In genomic region chr18:51069885-51070284, GRCh38 we compare ENCODE assay signal across 29 cellular contexts. TPM values are rescaled to one million over a fixed set of nuclear protein-coding genes. Genes with fewer than 3 reads are reported as not detected.
A peak's percentile ranks its signal among the peaks of the same experiment; 100 is the strongest.
DNase-seq lines count a peak whose midpoint lies in the region; ATAC-seq and TF ChIP-seq lines count a peak whose summit lies in the region.
"Had no signal": no experiment of that assay in that cellular context is flagged by ENCODE, and none has a peak within 500 bp of the region (broad histone marks: within the 10 kb centered on the region; RNA-seq: fewer than 3 reads in every experiment).

No MANE protein-coding gene starts in this region.

- H3K9me3 ChIP-seq in SK-N-SH, result no peaks in the 10 kb centered on the region
- no peaks in the 10 kb centered on the region for H3K9me3 ChIP-seq in skeletal muscle satellite cell (replicated peaks; ENCODE audit: low read length)
- H3K9me3 ChIP-seq in body of pancreas, result no peaks in the 10 kb centered on the region
- H3K9me3 ChIP-seq: adrenal gland, BE2C had no signal

- intact Hi-C loops in body of pancreas (cut with DNase I), result no loop called here

- H3K4me1 Mint-ChIP-seq in activated naive CD8-positive, alpha-beta T cell treated with anti-CD3 and anti-CD28 coated beads for 36 hours, result peaks cover 33% of the 10 kb centered on the region
- H3K4me1 Mint-ChIP-seq in activated naive CD8-positive, alpha-beta T cell treated with anti-CD3 and anti-CD28 coated beads, Interleukin-2, amount 50 U/mL, for 24 hours, result peaks cover 41% of the 10 kb centered on the region
- H3K4me1 Mint-ChIP-seq: neural progenitor cell had no signal

- no peak for TF ChIP-seq EP300 in SK-N-SH (IDR thresholded peaks at IDR 0.05; ENCODE audit: borderline replicate concordance in 1 of 2, low read depth in 1 of 2, low read length in 1 of 2)

- no peak for TF ChIP-seq POLR2A in body of pancreas (IDR thresholded peaks at IDR 0.05)

- H3K27ac ChIP-seq in SK-N-SH (ENCODE audit: low read depth in 2 of 2, low read length in 1 of 2) (peak overlapping the region in 1 of 2 experiments; percentile 86; a peak in 3 of 4 replicates), foreskin keratinocyte (peak overlapping the region; percentile 64), body of pancreas (no peak overlapping the region)
- H3K27ac ChIP-seq: adrenal gland, HL-60, neural progenitor cell had no signal

- peaks cover 43% of the 10 kb centered on the region for H3K36me3 Mint-ChIP-seq in activated naive CD8-positive, alpha-beta T cell treated with anti-CD3 and anti-CD28 coated beads for 36 hours
- H3K36me3 Mint-ChIP-seq in activated naive CD8-positive, alpha-beta T cell treated with anti-CD3 and anti-CD28 coated beads, Interleukin-2, amount 50 U/mL, for 24 hours (ENCODE audit: low read depth), result peaks cover 54% of the 10 kb centered on the region

- peak overlapping the region; percentile 19; the same call in 1 of the 2 replicates for H3K4me2 ChIP-seq in SK-N-SH
- peak overlapping the region; percentile 33 for H3K4me2 ChIP-seq in skeletal muscle satellite cell (ENCODE audit: low read length)
- H3K4me2 ChIP-seq: neural progenitor cell had no signal

- no peak for TF ChIP-seq CTCF in SK-N-SH (IDR thresholded peaks at IDR 0.05)
- no peak for TF ChIP-seq CTCF in foreskin keratinocyte (conservative IDR thresholded peaks at IDR 0.05)
- no peak for TF ChIP-seq CTCF in body of pancreas (IDR thresholded peaks at IDR 0.05)

- no peak overlapping the region for H3K4me3 ChIP-seq in SK-N-SH (ENCODE audit: low read depth in 2 of 2, low read length in 1 of 2)
- H3K4me3 ChIP-seq in skeletal muscle satellite cell (ENCODE audit: low read length), result no peak overlapping the region
- H3K4me3 ChIP-seq in body of pancreas, result no peak overlapping the region
- H3K4me3 ChIP-seq: adrenal gland, neural progenitor cell had no signal

- no peaks in the 10 kb centered on the region for H3K9me3 Mint-ChIP-seq in activated naive CD8-positive, alpha-beta T cell treated with anti-CD3 and anti-CD28 coated beads for 36 hours
- no peaks in the 10 kb centered on the region for H3K9me3 Mint-ChIP-seq in activated naive CD8-positive, alpha-beta T cell treated with anti-CD3 and anti-CD28 coated beads, Interleukin-2, amount 50 U/mL, for 24 hours
- H3K9me3 Mint-ChIP-seq: brain; CD8-positive, alpha-beta memory T cell; neural progenitor cell; T-helper 2 cell treated with Interferon-gamma antibody and Interleukin-4, amounts not matched to agents 5 μg/mL and 100 μg/mL, for 36 hours; type B pancreatic cell had no signal

- H3K27ac Mint-ChIP-seq in activated naive CD8-positive, alpha-beta T cell treated with anti-CD3 and anti-CD28 coated beads for 36 hours, result peak overlapping the region; percentile 18
- no peak overlapping the region for H3K27ac Mint-ChIP-seq in activated naive CD8-positive, alpha-beta T cell treated with anti-CD3 and anti-CD28 coated beads, Interleukin-2, amount 50 U/mL, for 24 hours
- H3K27ac Mint-ChIP-seq: neural progenitor cell; T-helper 2 cell treated with Interferon-gamma antibody and Interleukin-4, amounts not matched to agents 5 μg/mL and 100 μg/mL, for 36 hours; type B pancreatic cell had no signal

- H3K4me1 ChIP-seq in SK-N-SH (ENCODE audit: control insufficient read depth in 1 of 2, insufficient read depth in 2 of 2, low read depth in 1 of 2, low read length in 1 of 2) (peaks cover 0 to 26% of the 10 kb centered on the region in 2 experiments; a peak in 2 of 4 replicates), foreskin keratinocyte (peaks cover 26% of the 10 kb centered on the region), skeletal muscle satellite cell (ENCODE audit: control insufficient read depth, insufficient read depth, low read length) (peaks cover 40% of the 10 kb centered on the region), body of pancreas (peaks cover 7% of the 10 kb centered on the region)
- H3K4me1 ChIP-seq: BE2C, neural progenitor cell had no signal

- peaks cover 5% of the 10 kb centered on the region; the same call in 1 of the 2 replicates for H4K20me1 ChIP-seq in SK-N-SH (ENCODE audit: insufficient read depth)

- DNase-seq in activated naive CD8-positive, alpha-beta T cell treated with anti-CD3 and anti-CD28 coated beads for 36 hours, result no peak
- no peak for DNase-seq in activated naive CD8-positive, alpha-beta T cell treated with anti-CD3 and anti-CD28 coated beads, Interleukin-2, amount 50 U/mL, for 24 hours
- DNase-seq in SK-N-SH, result no peak
- no peak for DNase-seq in foreskin keratinocyte
- no peak for DNase-seq in body of pancreas
- no peak for DNase-seq in medulla oblongata (ENCODE audit: extremely low spot score)
- DNase-seq: activated gamma-delta T cell; adrenal gland; BE2C; CD8-positive, alpha-beta memory T cell; H7; hypothalamus; KG1; left cardiac atrium; NCI-H1105; NCI-H1930; NCI-H524; NK-92 treated with Interleukin-12 subunit alpha and Interleukin-12 subunit beta, amount 100 ng/mL, for 24 hours; right cardiac atrium; stimulated activated CD4-positive, alpha-beta T cell treated with anti-CD3 and anti-CD28 coated beads, Interleukin-12 subunit alpha, Interleukin-12 subunit beta, amount 100 ng/mL, for 4 hours; stimulated activated CD4-positive, alpha-beta T cell treated with anti-CD3 and anti-CD28 coated beads, Interleukin-2, amount 100 ng/mL, for 48 hours; substantia nigra had no signal

- H3K36me3 ChIP-seq in SK-N-SH (replicated peaks in 1 of 2; ENCODE audit: control insufficient read depth in 1 of 2, insufficient read depth in 2 of 2, low read length in 1 of 2) (peaks cover 42 to 60% of the 10 kb centered on the region in 2 experiments), skeletal muscle satellite cell (ENCODE audit: insufficient read depth, low read length) (peaks cover 27% of the 10 kb centered on the region), body of pancreas (replicated peaks in 1 of 2; ENCODE audit: insufficient read depth in 1 of 2, low read depth in 2 of 2) (peaks cover 0 to 10% of the 10 kb centered on the region in 2 donors)
- H3K36me3 ChIP-seq: BE2C had no signal

- no peaks in the 10 kb centered on the region for H3K27me3 Mint-ChIP-seq in activated naive CD8-positive, alpha-beta T cell treated with anti-CD3 and anti-CD28 coated beads for 36 hours
- no peaks in the 10 kb centered on the region for H3K27me3 Mint-ChIP-seq in activated naive CD8-positive, alpha-beta T cell treated with anti-CD3 and anti-CD28 coated beads, Interleukin-2, amount 50 U/mL, for 24 hours
- H3K27me3 Mint-ChIP-seq: brain; CD8-positive, alpha-beta memory T cell; type B pancreatic cell had no signal

- no peak overlapping the region for H3K4me3 Mint-ChIP-seq in activated naive CD8-positive, alpha-beta T cell treated with anti-CD3 and anti-CD28 coated beads for 36 hours
- H3K4me3 Mint-ChIP-seq in activated naive CD8-positive, alpha-beta T cell treated with anti-CD3 and anti-CD28 coated beads, Interleukin-2, amount 50 U/mL, for 24 hours, result no peak overlapping the region
- H3K4me3 Mint-ChIP-seq: brain; CD8-positive, alpha-beta memory T cell; neural progenitor cell; T-helper 2 cell treated with Interferon-gamma antibody and Interleukin-4, amounts not matched to agents 5 μg/mL and 100 μg/mL, for 36 hours; type B pancreatic cell had no signal

- 79% methylated on average over 1 of the region's 1 CpG for WGBS in SK-N-SH (ENCODE audit: low lambda C conversion rate)
- WGBS in body of pancreas, 2 donors, result 90 to 93% methylated on average over 1 of the region's 1 CpG

- peak overlapping the region; percentile 33; the same call in 1 of the 2 replicates for H3K9ac ChIP-seq in SK-N-SH
- peak overlapping the region; percentile 41 for H3K9ac ChIP-seq in skeletal muscle satellite cell (ENCODE audit: low read depth, low read length)
- H3K9ac ChIP-seq: neural progenitor cell had no signal

- no peak for ATAC-seq in activated naive CD8-positive, alpha-beta T cell treated with anti-CD3 and anti-CD28 coated beads, Interleukin-2, amount 50 U/mL, for 24 hours
- ATAC-seq in foreskin keratinocyte, result peak; percentile 23
- ATAC-seq in body of pancreas, result no peak
- ATAC-seq in GM19397 (IDR thresholded peaks at IDR 0.05; ENCODE audit: unreplicated experiment), result no peak
- ATAC-seq: right cardiac atrium had no signal

- CTCF ChIA-PET in SK-N-SH (lab: Yijun Ruan, JAX), result no interaction called here

- H3K27me3 ChIP-seq in SK-N-SH (ENCODE audit: insufficient read depth) (no peaks in the 10 kb centered on the region), foreskin keratinocyte (no peaks in the 10 kb centered on the region), skeletal muscle satellite cell (ENCODE audit: control insufficient read depth, insufficient read depth, low read length) (no peaks in the 10 kb centered on the region), body of pancreas (no peaks in the 10 kb centered on the region)
- H3K27me3 ChIP-seq: adrenal gland, BE2C, neural progenitor cell had no signal

- TF ChIP-seq RAD21 in SK-N-SH (IDR thresholded peaks at IDR 0.05; ENCODE audit: low read length), result no peak

- no peak overlapping the region for H2AFZ ChIP-seq in SK-N-SH (ENCODE audit: low read depth)
- H2AFZ ChIP-seq: neural progenitor cell had no signal

- peaks cover 67% of the 10 kb centered on the region for H3K79me2 ChIP-seq in SK-N-SH (ENCODE audit: insufficient read depth)

- H3K9me2 ChIP-seq in SK-N-SH, result no peaks in the 10 kb centered on the region

- POLR2A ChIA-PET in SK-N-SH (lab: Yijun Ruan, JAX), result no interaction called here

- H3F3A ChIP-seq in SK-N-SH (replicated peaks; ENCODE audit: insufficient read depth), result peaks cover 34% of the 10 kb centered on the region

TF ChIP-seq in SK-N-SH, 30 proteins besides CTCF, POLR2A, EP300 and RAD21 (continues in another document):
- TF ChIP-seq CHD2 (IDR thresholded peaks at IDR 0.05; ENCODE audit: low read length, partially characterized antibody) (no peak), NRF1 (IDR thresholded peaks at IDR 0.05; ENCODE audit: low read depth, low read length) (no peak), USF2 (IDR thresholded peaks at IDR 0.05; ENCODE audit: borderline replicate concordance, low read depth, low read length) (no peak), RCOR1 (IDR thresholded peaks at IDR 0.05; ENCODE audit: low read length) (no peak), MXI1 (IDR thresholded peaks at IDR 0.05; ENCODE audit: low read depth, low read length) (no peak), GATA2 (CRISPR knock-in tag; IDR thresholded peaks at IDR 0.05) (no peak)

RNA-seq across cellular contexts. Expression of gene SMAD4, which starts 39.9 kb away (rescaled TPM):
- 10 to 100 TPM; 57.2 to 59.5 TPM for total RNA-seq in activated naive CD8-positive, alpha-beta T cell treated with anti-CD3 and anti-CD28 coated beads for 36 hours
- polyA plus RNA-seq in SK-N-SH (2012; rRNA removed) (43.3 and 55.3 TPM in 2 replicates), foreskin keratinocyte (8.1 and 11.5 TPM in 2 replicates)
- polyA plus RNA-seq in SK-N-SH (2012; cell fraction: cytosol; rRNA removed), result 42.6 and 52.9 TPM in 2 replicates
- 41.5 and 49.7 TPM in 2 replicates for polyA plus RNA-seq in SK-N-SH (2012; cell fraction: nucleus; rRNA removed)
- total RNA-seq in foreskin keratinocyte (60.1 and 68.2 TPM in 2 replicates), body of pancreas (100 to 1,000 TPM in 1 of 2 donors, 10 to 100 TPM in 1; 78.6 to 173 TPM)
- 49.4 and 71.6 TPM in 2 replicates for total RNA-seq in skeletal muscle satellite cell (2012; rRNA removed)
